27 cellular contexts compared by ENCODE assay signal in the genomic region with DNA sequence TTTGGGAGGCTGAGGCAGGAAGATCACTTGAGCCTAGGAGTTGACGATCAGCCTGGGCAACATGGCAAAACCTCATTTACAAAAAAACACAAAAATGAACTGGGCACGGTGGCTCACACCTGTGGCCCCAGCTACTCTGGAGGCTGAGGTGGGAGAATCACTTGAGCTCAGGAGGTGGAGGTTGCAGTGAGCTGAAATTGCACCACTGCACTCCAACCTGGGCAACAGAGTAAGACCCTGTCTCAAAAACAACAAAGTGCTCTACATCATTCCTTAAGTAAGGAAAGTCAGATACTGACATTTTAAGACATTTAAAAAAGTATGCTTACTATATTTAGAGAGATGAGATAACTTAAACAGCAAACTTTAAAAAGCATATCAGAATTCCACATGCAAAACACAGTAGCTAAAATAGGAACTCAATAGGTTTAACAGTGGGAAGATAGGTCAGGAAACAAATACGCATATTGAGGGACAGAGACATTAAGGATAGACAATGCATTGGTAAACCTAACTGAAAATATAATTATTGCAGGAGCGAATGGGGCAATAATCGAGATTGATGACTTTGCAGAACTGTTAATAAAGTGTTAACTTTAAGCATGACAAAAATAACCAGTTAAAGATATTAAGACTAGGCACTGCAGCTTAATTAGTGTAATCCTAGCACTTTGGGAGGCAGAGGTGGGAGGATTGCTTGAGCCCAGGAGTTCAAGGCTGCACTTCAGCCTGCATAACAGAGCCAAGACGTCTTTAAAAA. TPM values are rescaled to one million over a fixed set of nuclear protein-coding genes. Genes with fewer than 3 reads are reported as not detected.
DNase-seq lines count a peak whose midpoint lies in the region; ATAC-seq, FAIRE-seq and TF ChIP-seq lines count a peak whose summit lies in the region.
"Had no signal": no experiment of that assay in that cellular context is flagged by ENCODE, and none has a peak within 500 bp of the region (broad histone marks: within the 10 kb centered on the region; RNA-seq: fewer than 3 reads in every experiment).

No MANE protein-coding gene starts in this region.

- H3K27ac Mint-ChIP-seq in activated T-helper 1 cell treated with anti-CD3 and anti-CD28 coated beads, Interleukin-12 subunit alpha, Interleukin-12 subunit beta, Interleukin-2, Interleukin-4 antibody, amounts not matched to agents 30 ng/mL and 10 ng/mL and 1 ng/mL, durations not matched to agents 14 hours and 24 hours and 36 hours, result peak overlapping the region; percentile 67
- H3K27ac Mint-ChIP-seq in memory B cell, result peak overlapping the region; percentile 26
- no peak overlapping the region for H3K27ac Mint-ChIP-seq in neural progenitor cell
- H3K27ac Mint-ChIP-seq: activated CD8-positive, alpha-beta T cell treated with anti-CD3 and anti-CD28 coated beads, Interleukin-2, amount 10 ng/mL, durations not matched to agents 7 days and 5 days had no signal

- H3K9me3 ChIP-seq in HepG2 (ENCODE audit: low read length) (no peaks in the 10 kb centered on the region), right lobe of liver (no peaks in the 10 kb centered on the region), neural progenitor cell (ENCODE audit: low read depth) (no peaks in the 10 kb centered on the region)
- H3K9me3 ChIP-seq: upper lobe of right lung had no signal

- TF ChIP-seq RAD21 in HepG2 (CRISPR knock-in tag; IDR thresholded peaks at IDR 0.05), result no peak

- H3F3A ChIP-seq in neural progenitor cell (ENCODE audit: low read depth), result peaks cover 95% of the 10 kb centered on the region

- H3K27me3 ChIP-seq in HepG2 (ENCODE audit: control insufficient read depth in 1 of 2, insufficient read depth in 2 of 2, low read length in 2 of 2) (no peaks in the 10 kb centered on the region), right lobe of liver (no peaks in the 10 kb centered on the region), neural progenitor cell (no peaks in the 10 kb centered on the region)
- H3K27me3 ChIP-seq: brain microvascular endothelial cell, upper lobe of right lung had no signal

- no peaks in the 10 kb centered on the region for H3K27me3 Mint-ChIP-seq in activated T-helper 1 cell treated with anti-CD3 and anti-CD28 coated beads, Interleukin-12 subunit alpha, Interleukin-12 subunit beta, Interleukin-2, Interleukin-4 antibody, amounts not matched to agents 30 ng/mL and 10 ng/mL and 1 ng/mL, durations not matched to agents 14 hours and 24 hours and 36 hours (ENCODE audit: insufficient read depth)
- H3K27me3 Mint-ChIP-seq in memory B cell (no peaks in the 10 kb centered on the region), neural progenitor cell (ENCODE audit: insufficient read depth, low read depth) (peaks cover 3% of the 10 kb centered on the region)

- H3K9ac ChIP-seq in HepG2 (ENCODE audit: insufficient read depth, low read depth, low read length), result no peak overlapping the region
- no peak overlapping the region for H3K9ac ChIP-seq in neural progenitor cell
- H3K9ac ChIP-seq: parathyroid adenoma had no signal

- TF ChIP-seq POLR2A in HepG2 (IDR thresholded peaks at IDR 0.05; ENCODE audit: insufficient read depth in 1 of 2, low read depth in 2 of 2, low read length in 2 of 2) (no peak), right lobe of liver (IDR thresholded peaks at IDR 0.05) (no peak)

- no peak overlapping the region for H3K27ac ChIP-seq in HepG2 (ENCODE audit: extremely low read length, insufficient read depth, low read length)
- no peak overlapping the region for H3K27ac ChIP-seq in right lobe of liver
- no peak overlapping the region for H3K27ac ChIP-seq in neural progenitor cell
- H3K27ac ChIP-seq: coronary artery, parathyroid adenoma, upper lobe of right lung had no signal

- DNase-seq in HepG2 (ENCODE audit: low spot score), result no peak
- DNase-seq in right lobe of liver, result no peak
- DNase-seq in activated T-helper 1 cell treated with anti-CD3 and anti-CD28 coated beads, Interleukin-12 subunit alpha, Interleukin-12 subunit beta, Interleukin-2, Interleukin-4 antibody, amounts not matched to agents 30 ng/mL and 10 ng/mL and 1 ng/mL, durations not matched to agents 14 hours and 24 hours and 36 hours (ENCODE audit: low spot score), result no peak
- no peak for DNase-seq in memory B cell (ENCODE audit: low spot score in 2 of 2)
- DNase-seq in neural progenitor cell (ENCODE audit: low spot score), result no peak
- no peak for DNase-seq in COR-L47 (lab: John Stamatoyannopoulos, UW)
- DNase-seq in activated T-cell treated with anti-CD3 and anti-CD28 coated beads, Interleukin-2, amount 50 U/mL, for 1 hour, result no peak
- DNase-seq: activated CD4-positive, CD25-positive, alpha-beta regulatory T cell treated with anti-CD3 and anti-CD28 coated beads, Interleukin-2, amount 50 U/mL, for 72 hours; activated CD8-positive, alpha-beta T cell treated with anti-CD3 and anti-CD28 coated beads, Interleukin-2, amount 10 ng/mL, durations not matched to agents 7 days and 5 days; activated T-cell treated with anti-CD3 and anti-CD28 coated beads, Interleukin-2, amount 50 U/mL, for 48 hours; brain microvascular endothelial cell; DMS 273 treated with DMSO at 0.1 percent for 48 hours; endodermal cell; GDM1; Kasumi-1; mammary epithelial cell; NCI-H1048; NCI-H187 treated with DMSO at 0.1 percent for 48 hours; NCI-H748 treated with DMSO at 0.1 percent for 48 hours; stimulated activated CD4-positive, alpha-beta T cell treated with anti-CD3 and anti-CD28 coated beads, Interleukin-15, amount 100 ng/mL, for 24 hours; upper lobe of right lung had no signal

- ATAC-seq in HepG2 (no peak), right lobe of liver (no peak), memory B cell (ENCODE audit: low read depth) (no peak), GM21737 (IDR thresholded peaks at IDR 0.05; ENCODE audit: unreplicated experiment) (no peak)
- ATAC-seq: activated CD8-positive, alpha-beta T cell treated with anti-CD3 and anti-CD28 coated beads, Interleukin-2, amount 10 ng/mL, durations not matched to agents 7 days and 5 days; Right ventricle myocardium inferior; sciatic nerve; upper lobe of right lung had no signal

- FAIRE-seq in HepG2 (lab: Jason Lieb, UNC), result no peak

- intact Hi-C loops in HepG2 (cut with micrococcal nuclease; ENCODE audit: unreplicated experiment) (loop anchor here (10.0 kb wide), 1 partner anchor 410 kb away; a partner anchor contains a TSS), right lobe of liver (cut with DNase I) (no loop called here)
- intact Hi-C loops in activated T-helper 1 cell treated with anti-CD3 and anti-CD28 coated beads, Interleukin-12 subunit alpha, Interleukin-12 subunit beta, Interleukin-2, Interleukin-4 antibody, amounts not matched to agents 30 ng/mL and 10 ng/mL and 1 ng/mL, durations not matched to agents 14 hours and 24 hours and 36 hours (cut with micrococcal nuclease), result loop anchor here (5.0 kb wide), 1 partner anchor 103 kb away; no protein-coding TSS in a partner anchor

- CTCF ChIA-PET in HepG2 (lab: Yijun Ruan, JAX; ENCODE audit: low intra/inter-chr PET ratio, low total read pairs), result no interaction called here

- TF ChIP-seq EP300 in HepG2 (IDR thresholded peaks at IDR 0.05; ENCODE audit: low read depth in 2 of 2, low read length in 2 of 2) (no peak), HepG2 (CRISPR knock-in tag; IDR thresholded peaks at IDR 0.05; ENCODE audit: borderline replicate concordance) (no peak)

- TF ChIP-seq CTCF in HepG2 (CRISPR knock-in tag; IDR thresholded peaks at IDR 0.05) (no peak), right lobe of liver (IDR thresholded peaks at IDR 0.05) (no peak), neural progenitor cell (IDR thresholded peaks at IDR 0.05) (no peak)

- H3K4me1 Mint-ChIP-seq in activated T-helper 1 cell treated with anti-CD3 and anti-CD28 coated beads, Interleukin-12 subunit alpha, Interleukin-12 subunit beta, Interleukin-2, Interleukin-4 antibody, amounts not matched to agents 30 ng/mL and 10 ng/mL and 1 ng/mL, durations not matched to agents 14 hours and 24 hours and 36 hours (ENCODE audit: low read depth), result peaks cover 3% of the 10 kb centered on the region
- H3K4me1 Mint-ChIP-seq in memory B cell (peaks cover 9% of the 10 kb centered on the region), neural progenitor cell (peaks cover 8% of the 10 kb centered on the region)

- no peaks in the 10 kb centered on the region for H3K9me3 Mint-ChIP-seq in activated T-helper 1 cell treated with anti-CD3 and anti-CD28 coated beads, Interleukin-12 subunit alpha, Interleukin-12 subunit beta, Interleukin-2, Interleukin-4 antibody, amounts not matched to agents 30 ng/mL and 10 ng/mL and 1 ng/mL, durations not matched to agents 14 hours and 24 hours and 36 hours
- no peaks in the 10 kb centered on the region for H3K9me3 Mint-ChIP-seq in memory B cell
- H3K9me3 Mint-ChIP-seq in neural progenitor cell, result no peaks in the 10 kb centered on the region
- H3K9me3 Mint-ChIP-seq: CD14-positive monocyte, endodermal cell had no signal

- no peak overlapping the region for H3K4me3 ChIP-seq in HepG2 (replicated peaks in 1 of 3; ENCODE audit: insufficient read depth in 1 of 3, low read depth in 2 of 3, low read length in 3 of 3)
- H3K4me3 ChIP-seq in right lobe of liver, result no peak overlapping the region
- H3K4me3 ChIP-seq in neural progenitor cell, result no peak overlapping the region
- H3K4me3 ChIP-seq: coronary artery, upper lobe of right lung had no signal

- no peak overlapping the region for H3K4me3 Mint-ChIP-seq in activated T-helper 1 cell treated with anti-CD3 and anti-CD28 coated beads, Interleukin-12 subunit alpha, Interleukin-12 subunit beta, Interleukin-2, Interleukin-4 antibody, amounts not matched to agents 30 ng/mL and 10 ng/mL and 1 ng/mL, durations not matched to agents 14 hours and 24 hours and 36 hours
- H3K4me3 Mint-ChIP-seq in memory B cell, result no peak overlapping the region
- H3K4me3 Mint-ChIP-seq in neural progenitor cell, result no peak overlapping the region
- H3K4me3 Mint-ChIP-seq: activated CD8-positive, alpha-beta T cell treated with anti-CD3 and anti-CD28 coated beads, Interleukin-2, amount 10 ng/mL, durations not matched to agents 7 days and 5 days; CD14-positive monocyte; endodermal cell had no signal

- H2AFZ ChIP-seq in HepG2 (ENCODE audit: low read length), result no peak overlapping the region
- no peak overlapping the region for H2AFZ ChIP-seq in neural progenitor cell (replicated peaks)
- H2AFZ ChIP-seq: parathyroid adenoma had no signal

- no peaks in the 10 kb centered on the region for H3K79me2 ChIP-seq in HepG2 (ENCODE audit: insufficient read depth, low read length)
- peaks cover 13% of the 10 kb centered on the region for H3K79me2 ChIP-seq in neural progenitor cell (ENCODE audit: low read depth)
- H3K79me2 ChIP-seq: parathyroid adenoma had no signal

- no peak overlapping the region for H3K4me2 ChIP-seq in HepG2 (ENCODE audit: low read depth, low read length)
- H3K4me2 ChIP-seq in neural progenitor cell, result no peak overlapping the region

- POLR2A ChIA-PET in HepG2 (lab: Yijun Ruan, JAX), result no interaction called here

- H4K20me1 ChIP-seq in HepG2 (ENCODE audit: insufficient read depth, low read length) (peaks cover 5% of the 10 kb centered on the region; the same call in 1 of the 2 replicates), neural progenitor cell (ENCODE audit: low read depth) (peaks cover 72% of the 10 kb centered on the region)

- 92% methylated on average over 6 of the region's 6 CpGs for WGBS in HepG2 (ENCODE audit: low lambda C conversion rate)
- 82% methylated on average over 6 of the region's 6 CpGs for WGBS in right lobe of liver (ENCODE audit: insufficient coverage, low coverage, low lambda C conversion rate, missing lambda C conversion rate)

- no TSS peak for BruUV-seq in HepG2 (replicated peaks; lab: Mats Ljungman, UMichigan)

- peaks cover 31% of the 10 kb centered on the region for H3K4me1 ChIP-seq in HepG2 (ENCODE audit: insufficient read depth, low read length)
- H3K4me1 ChIP-seq in right lobe of liver, result peaks cover 0 to 17% (median 8%) of the 10 kb centered on the region in 4 donors
- no peaks in the 10 kb centered on the region for H3K4me1 ChIP-seq in neural progenitor cell
- H3K4me1 ChIP-seq: parathyroid adenoma had no signal

- H3K36me3 ChIP-seq in HepG2 (replicated peaks in 1 of 2; ENCODE audit: control insufficient read depth in 1 of 2, insufficient read depth in 2 of 2, low read length in 2 of 2), result peaks cover 6 to 77% of the 10 kb centered on the region in 2 experiments
- H3K36me3 ChIP-seq in right lobe of liver, result peaks cover 0 to 79% (median 29%) of the 10 kb centered on the region in 4 donors
- H3K36me3 ChIP-seq in neural progenitor cell, result peaks cover 14% of the 10 kb centered on the region

- in situ Hi-C loops in HepG2 (cut with HindIII; ENCODE audit: extremely low pct_ligation_motif_present, low pct_unique_long_range_greater_than_20kb), result loop anchor here (5.0 kb wide), 1 partner anchor 278 kb away; no protein-coding TSS in a partner anchor

- peaks cover 53% of the 10 kb centered on the region for H3K36me3 Mint-ChIP-seq in activated T-helper 1 cell treated with anti-CD3 and anti-CD28 coated beads, Interleukin-12 subunit alpha, Interleukin-12 subunit beta, Interleukin-2, Interleukin-4 antibody, amounts not matched to agents 30 ng/mL and 10 ng/mL and 1 ng/mL, durations not matched to agents 14 hours and 24 hours and 36 hours (ENCODE audit: low read depth)
- H3K36me3 Mint-ChIP-seq in memory B cell (peaks cover 29% of the 10 kb centered on the region), neural progenitor cell (peaks cover 24% of the 10 kb centered on the region)

RNA-seq across cellular contexts. Expression of a gene that starts 32.1 kb away (rescaled TPM):
- total RNA-seq in HepG2 (2016; rRNA removed; fragmentation: Illumina TruSeq; extraction: Trizol) (218 and 361 TPM in 2 replicates), right lobe of liver (100 to 1,000 TPM in 4 of 6 experiments, 10 to 100 TPM in 2; 86.9 to 126 (median 115) TPM), neural progenitor cell (ENCODE audit: low replicate concordance) (633 and 930 TPM in 2 replicates)
- 66.4 and 72.5 TPM in 2 replicates for total RNA-seq in HepG2 (2016; cell fraction: cytosol; rRNA removed; fragmentation: Illumina TruSeq; extraction: Trizol; ENCODE audit: low read depth)
- total RNA-seq in HepG2 (2016; cell fraction: insoluble cytoplasmic fraction; rRNA removed; fragmentation: Illumina TruSeq; extraction: Trizol), result 223 and 347 TPM in 2 replicates
- total RNA-seq in HepG2 (2016; cell fraction: membrane; rRNA removed; fragmentation: Illumina TruSeq; extraction: Trizol), result 116 and 131 TPM in 2 replicates
- 154 and 168 TPM in 2 replicates for total RNA-seq in HepG2 (2016; cell fraction: nucleus; rRNA removed; fragmentation: Illumina TruSeq; extraction: Trizol)
- 182 and 219 TPM in 2 replicates for polyA plus RNA-seq in HepG2 (2011; rRNA removed)
- polyA plus RNA-seq in HepG2 (2011; cell fraction: cytosol; rRNA removed), result 86.8 and 139 TPM in 2 replicates
- 33.5 and 47.3 TPM in 2 replicates for polyA plus RNA-seq in HepG2 (2011; cell fraction: nucleus; rRNA removed)
- 278 and 287 TPM in 2 replicates for polyA plus RNA-seq in HepG2 (2012)
- polyA plus RNA-seq in HepG2 (2016; cell fraction: cytosol; fragmentation: Illumina TruSeq; extraction: Trizol; ENCODE audit: low read depth), result 106 and 118 TPM in 2 replicates
- polyA plus RNA-seq in HepG2 (2016; cell fraction: insoluble cytoplasmic fraction; fragmentation: Illumina TruSeq; extraction: Trizol; ENCODE audit: low read depth), result 520 and 546 TPM in 2 replicates
- 179 and 180 TPM in 2 replicates for polyA plus RNA-seq in HepG2 (2016; cell fraction: membrane; fragmentation: Illumina TruSeq; extraction: Trizol; ENCODE audit: low read depth)
- 220 and 225 TPM in 2 replicates for polyA plus RNA-seq in HepG2 (2016; cell fraction: nucleus; fragmentation: Illumina TruSeq; extraction: Trizol; ENCODE audit: insufficient read depth, low read depth)
- polyA minus RNA-seq in HepG2 (2011; rRNA and poly(A)+ RNA removed; ENCODE audit: low replicate concordance), result 31.6 and 63.1 TPM in 2 replicates
- 79.8 and 80.8 TPM in 2 replicates for polyA minus RNA-seq in HepG2 (2011; cell fraction: cytosol; rRNA and poly(A)+ RNA removed)
- polyA minus RNA-seq in HepG2 (2011; cell fraction: nucleus; rRNA and poly(A)+ RNA removed), result 155 and 159 TPM in 2 replicates
- 270 and 271 TPM in 2 replicates for total RNA-seq in activated T-helper 1 cell treated with anti-CD3 and anti-CD28 coated beads, Interleukin-12 subunit alpha, Interleukin-12 subunit beta, Interleukin-2, Interleukin-4 antibody, amounts not matched to agents 30 ng/mL and 10 ng/mL and 1 ng/mL, durations not matched to agents 14 hours and 24 hours and 36 hours

RNA-seq across cellular contexts. Expression of a gene that starts 40.1 kb away (rescaled TPM):
- 145 and 265 TPM in 2 replicates for total RNA-seq in HepG2 (2016; rRNA removed; fragmentation: Illumina TruSeq; extraction: Trizol)
- total RNA-seq in HepG2 (2016; cell fraction: cytosol; rRNA removed; fragmentation: Illumina TruSeq; extraction: Trizol; ENCODE audit: low read depth), result 38.3 and 41.8 TPM in 2 replicates
- 147 and 263 TPM in 2 replicates for total RNA-seq in HepG2 (2016; cell fraction: insoluble cytoplasmic fraction; rRNA removed; fragmentation: Illumina TruSeq; extraction: Trizol)
- total RNA-seq in HepG2 (2016; cell fraction: membrane; rRNA removed; fragmentation: Illumina TruSeq; extraction: Trizol), result 76.7 and 76.8 TPM in 2 replicates
- 192 and 212 TPM in 2 replicates for total RNA-seq in HepG2 (2016; cell fraction: nucleus; rRNA removed; fragmentation: Illumina TruSeq; extraction: Trizol)
- 653 and 707 TPM in 2 replicates for polyA plus RNA-seq in HepG2 (2011; rRNA removed)
- 619 and 690 TPM in 2 replicates for polyA plus RNA-seq in HepG2 (2011; cell fraction: cytosol; rRNA removed)
- polyA plus RNA-seq in HepG2 (2011; cell fraction: nucleus; rRNA removed), result 438 and 468 TPM in 2 replicates
- 370 and 429 TPM in 2 replicates for polyA plus RNA-seq in HepG2 (2012)
- 85.5 and 99.3 TPM in 2 replicates for polyA plus RNA-seq in HepG2 (2016; cell fraction: cytosol; fragmentation: Illumina TruSeq; extraction: Trizol; ENCODE audit: low read depth)
- polyA plus RNA-seq in HepG2 (2016; cell fraction: insoluble cytoplasmic fraction; fragmentation: Illumina TruSeq; extraction: Trizol; ENCODE audit: low read depth), result 143 and 146 TPM in 2 replicates
- polyA plus RNA-seq in HepG2 (2016; cell fraction: membrane; fragmentation: Illumina TruSeq; extraction: Trizol; ENCODE audit: low read depth), result 90.8 and 95.9 TPM in 2 replicates
- polyA plus RNA-seq in HepG2 (2016; cell fraction: nucleus; fragmentation: Illumina TruSeq; extraction: Trizol; ENCODE audit: insufficient read depth, low read depth), result 337 and 346 TPM in 2 replicates
- polyA minus RNA-seq in HepG2 (2011; rRNA and poly(A)+ RNA removed; ENCODE audit: low replicate concordance), result 0.44 and 261 TPM in 2 replicates
- polyA minus RNA-seq in HepG2 (2011; cell fraction: cytosol; rRNA and poly(A)+ RNA removed), result 172 and 190 TPM in 2 replicates
- polyA minus RNA-seq in HepG2 (2011; cell fraction: nucleus; rRNA and poly(A)+ RNA removed), result 126 and 165 TPM in 2 replicates
- total RNA-seq in right lobe of liver, result 100 to 1,000 TPM in 2 of 6 experiments, 10 to 100 TPM in 4; 32.0 to 183 (median 98.1) TPM
- 50.9 and 57.3 TPM in 2 replicates for total RNA-seq in activated T-helper 1 cell treated with anti-CD3 and anti-CD28 coated beads, Interleukin-12 subunit alpha, Interleukin-12 subunit beta, Interleukin-2, Interleukin-4 antibody, amounts not matched to agents 30 ng/mL and 10 ng/mL and 1 ng/mL, durations not matched to agents 14 hours and 24 hours and 36 hours
- 3.5 and 9.0 TPM in 2 replicates for total RNA-seq in neural progenitor cell (ENCODE audit: low replicate concordance)

Comparison
In these comparisons a context has a peak if more than half of its experiments do, and no peak if none do; other contexts are left out.
1. intact Hi-C loops: an anchor here in HepG2 (10.0 kb wide) and activated T-helper 1 cell treated with anti-CD3 and anti-CD28 coated beads, Interleukin-12 subunit alpha, Interleukin-12 subunit beta, Interleukin-2, Interleukin-4 antibody, amounts not matched to agents 30 ng/mL and 10 ng/mL and 1 ng/mL, durations not matched to agents 14 hours and 24 hours and 36 hours (5.0 kb wide); none called in right lobe of liver.